Comparison of ENCODE assay signal across 8 cellular contexts in genomic region chr10:100009793-100010676, GRCh38. TPM values are rescaled to one million over a fixed set of nuclear protein-coding genes. Genes with fewer than 3 reads are reported as not detected.
DNase-seq lines count a peak whose midpoint lies in the region; ATAC-seq and TF ChIP-seq lines count a peak whose summit lies in the region.

Gene DNMBP (minus strand): TSS chr10:100009947. CDS start chr10:99972124, 37,823 bp downstream.

- TF ChIP-seq CTCF in LNCaP clone FGC (IDR thresholded peaks at IDR 0.05; ENCODE audit: control insufficient read depth, extremely low read depth, insufficient read depth): peak; percentile 44
- TF ChIP-seq CTCF in psoas muscle (IDR thresholded peaks at IDR 0.05): peak; percentile 64

- no peaks in the 10 kb centered on the region for H3K9me3 Mint-ChIP-seq in T-helper 1 cell treated with Interleukin-12 subunit alpha and Interleukin-12 subunit beta and Interleukin-4 antibody, amounts not matched to agents 30 μg/mL and 1 μg/mL, for 36 hours

- H3K36me3 ChIP-seq in psoas muscle (ENCODE audit: insufficient read depth in 1 of 2, low read depth in 1 of 2): no peaks in the 10 kb centered on the region
- no peaks in the 10 kb centered on the region for H3K36me3 ChIP-seq in urinary bladder (ENCODE audit: insufficient read depth)

- peak within 1 kb of the TSS; percentile 85 for H3K4me3 ChIP-seq in GM08714 (ENCODE audit: low read length)
- H3K4me3 ChIP-seq in LNCaP clone FGC (ENCODE audit: low read depth, low read length): peak within 1 kb of the TSS; percentile 65
- H3K4me3 ChIP-seq in psoas muscle: peak within 1 kb of the TSS; percentile 94
- H3K4me3 ChIP-seq in urinary bladder (ENCODE audit: low read depth, low read length): peak within 1 kb of the TSS; percentile 65

- H3K4me1 ChIP-seq in psoas muscle (peaks cover 31% of the 10 kb centered on the region), urinary bladder (ENCODE audit: insufficient read depth) (no peaks in the 10 kb centered on the region)

- H3K4me3 Mint-ChIP-seq in T-helper 1 cell treated with Interleukin-12 subunit alpha and Interleukin-12 subunit beta and Interleukin-4 antibody, amounts not matched to agents 30 μg/mL and 1 μg/mL, for 36 hours: peak within 1 kb of the TSS; percentile 88

- intact Hi-C loops in left ventricle myocardium superior (cut with micrococcal nuclease): no loop called here
- intact Hi-C loops in psoas muscle (cut with DNase I): loop anchor here (1.0 to 10.0 kb wide), 3 partner anchors 33 to 165 kb away; no protein-coding TSS in a partner anchor

- H3K27me3 ChIP-seq in psoas muscle (ENCODE audit: insufficient read depth in 3 of 3, low read length in 2 of 3): no peaks in the 10 kb centered on the region

- H3K27me3 Mint-ChIP-seq in T-helper 1 cell treated with Interleukin-12 subunit alpha and Interleukin-12 subunit beta and Interleukin-4 antibody, amounts not matched to agents 30 μg/mL and 1 μg/mL, for 36 hours (ENCODE audit: low read depth): peaks cover 43% of the 10 kb centered on the region

- peak; percentile 62 for DNase-seq in GOT3 (lab: John Stamatoyannopoulos, UW)
- no peak for DNase-seq in LNCaP clone FGC (ENCODE audit: low read depth)
- DNase-seq in amniotic stem cell (lab: John Stamatoyannopoulos, UW): peak; percentile 38
- peak; percentile 94 for DNase-seq in left ventricle myocardium superior
- DNase-seq in psoas muscle: peak; percentile 91 to 93

- H3K36me3 Mint-ChIP-seq in T-helper 1 cell treated with Interleukin-12 subunit alpha and Interleukin-12 subunit beta and Interleukin-4 antibody, amounts not matched to agents 30 μg/mL and 1 μg/mL, for 36 hours (ENCODE audit: low read depth): peaks cover 3% of the 10 kb centered on the region

- ATAC-seq in left ventricle myocardium superior (peak; percentile 96), psoas muscle (peak; percentile 92 to 96 (median 92))

- peak within 1 kb of the TSS; percentile 68 for H3K27ac Mint-ChIP-seq in T-helper 1 cell treated with Interleukin-12 subunit alpha and Interleukin-12 subunit beta and Interleukin-4 antibody, amounts not matched to agents 30 μg/mL and 1 μg/mL, for 36 hours

- H3K27ac ChIP-seq in psoas muscle (peak within 1 kb of the TSS; percentile 79), urinary bladder (ENCODE audit: low read depth) (peak within 1 kb of the TSS; percentile 93)

- WGBS in psoas muscle, 3 donors: 2 to 4% (median 3%) methylated on average over 33 to 86 of the region's 86 CpGs
- WGBS in urinary bladder: 1% methylated on average over 86 of the region's 86 CpGs

- H3K9me3 ChIP-seq in psoas muscle: no peaks in the 10 kb centered on the region

- H3K4me1 Mint-ChIP-seq in T-helper 1 cell treated with Interleukin-12 subunit alpha and Interleukin-12 subunit beta and Interleukin-4 antibody, amounts not matched to agents 30 μg/mL and 1 μg/mL, for 36 hours (ENCODE audit: low read depth): peaks cover 33% of the 10 kb centered on the region

RNA-seq across cellular contexts. Expression of gene DNMBP, which starts in this region (rescaled TPM):
- 5.5 TPM for total RNA-seq in left ventricle myocardium superior
- total RNA-seq in psoas muscle: 10 to 100 TPM; 10.7 to 16.9 (median 12.4) TPM
- polyA plus RNA-seq in psoas muscle: 10 to 100 TPM in 1 of 3 donors, 1 to 10 TPM in 2; 6.2 to 11.0 (median 8.3) TPM
- 31.8 TPM for total RNA-seq in urinary bladder
- 26.2 TPM for polyA plus RNA-seq in urinary bladder
